9 cellular contexts compared by ENCODE assay signal in genomic region chr19:6589711-6590457, GRCh38. TPM values are rescaled to one million over a fixed set of nuclear protein-coding genes. Genes with fewer than 3 reads are reported as not detected.
DNase-seq lines count a peak whose midpoint lies in the region; ATAC-seq and TF ChIP-seq lines count a peak whose summit lies in the region.
"Had no signal": no experiment of that assay in that cellular context is flagged by ENCODE, and none has a peak within 500 bp of the region (broad histone marks: within the 10 kb centered on the region; RNA-seq: fewer than 3 reads in every experiment).

No MANE protein-coding gene starts in this region.

- H3K4me3 Mint-ChIP-seq in activated T-cell treated with anti-CD3 and anti-CD28 coated beads, Interleukin-2, amount 50 U/mL, for 24 hours = peak overlapping the region; percentile 76
- peak overlapping the region; percentile 34 for H3K4me3 Mint-ChIP-seq in endodermal cell
- H3K4me3 Mint-ChIP-seq in stimulated activated naive CD8-positive, alpha-beta T cell treated with anti-CD3 and anti-CD28 coated beads, Interleukin-15, amount 100 ng/mL, for 72 hours = peak overlapping the region; percentile 85 to 96
- H3K4me3 Mint-ChIP-seq in HFFc6 = no peak overlapping the region

- CTCF ChIA-PET in RWPE1 (lab: Yijun Ruan, JAX) = interaction anchor here (0.6 kb wide), 1 partner anchor 15 kb away, joined by 4 read pairs; no protein-coding TSS in a partner anchor

- H3K4me1 ChIP-seq in endodermal cell (ENCODE audit: control insufficient read depth, insufficient read depth, low read length) = no peaks in the 10 kb centered on the region
- H3K4me1 ChIP-seq: uterus had no signal

- H3K9me3 Mint-ChIP-seq in activated T-cell treated with anti-CD3 and anti-CD28 coated beads, Interleukin-2, amount 50 U/mL, for 24 hours = no peaks in the 10 kb centered on the region
- peaks cover 2% of the 10 kb centered on the region for H3K9me3 Mint-ChIP-seq in endodermal cell
- no peaks in the 10 kb centered on the region for H3K9me3 Mint-ChIP-seq in stimulated activated naive CD8-positive, alpha-beta T cell treated with anti-CD3 and anti-CD28 coated beads, Interleukin-15, amount 100 ng/mL, for 72 hours
- H3K9me3 Mint-ChIP-seq in HFFc6 = no peaks in the 10 kb centered on the region

- peaks cover 65% of the 10 kb centered on the region for H3K4me1 Mint-ChIP-seq in activated T-cell treated with anti-CD3 and anti-CD28 coated beads, Interleukin-2, amount 50 U/mL, for 24 hours (ENCODE audit: low read depth)
- H3K4me1 Mint-ChIP-seq in endodermal cell (peaks cover 27% of the 10 kb centered on the region), HFFc6 (ENCODE audit: low read depth) (peaks cover 19% of the 10 kb centered on the region)
- peaks cover 81% of the 10 kb centered on the region for H3K4me1 Mint-ChIP-seq in stimulated activated naive CD8-positive, alpha-beta T cell treated with anti-CD3 and anti-CD28 coated beads, Interleukin-15, amount 100 ng/mL, for 72 hours

- H3K27ac ChIP-seq in RWPE1 (peak overlapping the region; percentile 42; the same call in 1 of the 2 replicates), endodermal cell (ENCODE audit: low read depth, low read length) (no peak overlapping the region)
- H3K27ac ChIP-seq: uterus had no signal

- no peak overlapping the region for H3K9ac ChIP-seq in endodermal cell (ENCODE audit: extremely low read depth, low read length, poor library complexity, severe bottlenecking)

- POLR2A ChIA-PET in RWPE1 (lab: Yijun Ruan, JAX; ENCODE audit: low non-redundant PET) = no interaction called here

- no peaks in the 10 kb centered on the region for H3K9me3 ChIP-seq in endodermal cell (ENCODE audit: control insufficient read depth, low read length)
- H3K9me3 ChIP-seq: uterus had no signal

- no peak overlapping the region for H3K27ac Mint-ChIP-seq in activated T-cell treated with anti-CD3 and anti-CD28 coated beads, Interleukin-2, amount 50 U/mL, for 24 hours
- no peak overlapping the region for H3K27ac Mint-ChIP-seq in endodermal cell
- H3K27ac Mint-ChIP-seq in stimulated activated naive CD8-positive, alpha-beta T cell treated with anti-CD3 and anti-CD28 coated beads, Interleukin-15, amount 100 ng/mL, for 72 hours = peak overlapping the region in 1 of 2 donors; percentile 69
- H3K27ac Mint-ChIP-seq in HFFc6 = no peak overlapping the region

- H3K36me3 ChIP-seq in endodermal cell (ENCODE audit: control insufficient read depth, insufficient read depth, low read length) = no peaks in the 10 kb centered on the region
- H3K36me3 ChIP-seq: uterus had no signal

- H3K36me3 Mint-ChIP-seq in activated T-cell treated with anti-CD3 and anti-CD28 coated beads, Interleukin-2, amount 50 U/mL, for 24 hours (ENCODE audit: low read depth) = no peaks in the 10 kb centered on the region
- H3K36me3 Mint-ChIP-seq in endodermal cell (ENCODE audit: low read depth) = no peaks in the 10 kb centered on the region
- no peaks in the 10 kb centered on the region for H3K36me3 Mint-ChIP-seq in HFFc6 (ENCODE audit: low read depth)

- peaks cover 79% of the 10 kb centered on the region for H3K27me3 Mint-ChIP-seq in activated T-cell treated with anti-CD3 and anti-CD28 coated beads, Interleukin-2, amount 50 U/mL, for 24 hours
- peaks cover 98% of the 10 kb centered on the region for H3K27me3 Mint-ChIP-seq in endodermal cell (ENCODE audit: insufficient read depth)
- peaks cover 60% of the 10 kb centered on the region for H3K27me3 Mint-ChIP-seq in stimulated activated naive CD8-positive, alpha-beta T cell treated with anti-CD3 and anti-CD28 coated beads, Interleukin-15, amount 100 ng/mL, for 72 hours
- peaks cover 55% of the 10 kb centered on the region for H3K27me3 Mint-ChIP-seq in HFFc6 (ENCODE audit: insufficient read depth)

- H3K4me3 ChIP-seq in endodermal cell (ENCODE audit: low read length) = no peak overlapping the region
- H3K4me3 ChIP-seq: uterus had no signal

- no peak for DNase-seq in activated T-cell treated with anti-CD3 and anti-CD28 coated beads, Interleukin-2, amount 50 U/mL, for 24 hours
- DNase-seq in activated T-cell treated with anti-CD3 and anti-CD28 coated beads for 4 hours (no peak), RWPE1 (ENCODE audit: low spot score) (no peak), endodermal cell (no peak), omental fat pad (ENCODE audit: low spot score) (no peak), islet precursor cell (no peak), HFFc6 (no peak)
- DNase-seq in stimulated activated naive CD8-positive, alpha-beta T cell treated with anti-CD3 and anti-CD28 coated beads, Interleukin-15, amount 100 ng/mL, for 72 hours = no peak
- DNase-seq: uterus had no signal

- no peak for TF ChIP-seq CTCF in RWPE1 (conservative IDR thresholded peaks at IDR 0.05; ENCODE audit: low read depth)
- TF ChIP-seq CTCF in endodermal cell (conservative IDR thresholded peaks at IDR 0.05) = no peak
- TF ChIP-seq CTCF in omental fat pad (IDR thresholded peaks at IDR 0.05) = no peak
- TF ChIP-seq CTCF in HFFc6 (IDR thresholded peaks at IDR 0.05) = no peak

- WGBS in endodermal cell (ENCODE audit: insufficient coverage in 1 of 2, insufficient read length in 1 of 2), 2 experiments = 13 to 39% methylated on average over 14 to 33 of the region's 33 CpGs

- ATAC-seq in stimulated activated naive CD8-positive, alpha-beta T cell treated with anti-CD3 and anti-CD28 coated beads, Interleukin-15, amount 100 ng/mL, for 72 hours = no peak
- ATAC-seq in omental fat pad (ENCODE audit: low FRiP score) = no peak

- peaks cover 57% of the 10 kb centered on the region for H3K27me3 ChIP-seq in endodermal cell (ENCODE audit: control insufficient read depth, insufficient read depth, low read length, poor library complexity, severe bottlenecking)

RNA-seq across cellular contexts. Expression of gene CD70, which starts 1.1 kb away (rescaled TPM):
- total RNA-seq in endodermal cell (1 to 10 TPM in 1 of 2 donors, under 1 TPM in 1; 0.92 to 1.8 TPM), omental fat pad (not detected)
- polyA plus RNA-seq in endodermal cell (2013, experiment 1 of 2) = 0.43 TPM
- polyA plus RNA-seq in endodermal cell (2013, experiment 2 of 2) = 0.62 TPM
- not detected for total RNA-seq in HFFc6 (2021; fragmentation: NEBNext Ultra II Directional; extraction: Animal tissue kit (Norgen Biotek cat#: 25700))

RNA-seq across cellular contexts. Expression of gene TNFSF9, which starts 59.1 kb away (rescaled TPM):
- total RNA-seq in endodermal cell (1 to 10 TPM in 1 of 2 donors, under 1 TPM in 1; 0.68 to 3.9 TPM), omental fat pad (1 to 10 TPM in 3 of 4 donors, under 1 TPM in 1; 0.94 to 4.2 (median 1.4) TPM)
- polyA plus RNA-seq in endodermal cell (2013, experiment 1 of 2) = 1.3 TPM
- polyA plus RNA-seq in endodermal cell (2013, experiment 2 of 2) = 2.2 TPM
- 1 to 10 TPM in 4 of 6 experiments, under 1 TPM in 2; 0.57 to 3.7 (median 3.2) TPM for total RNA-seq in HFFc6 (2021; fragmentation: NEBNext Ultra II Directional; extraction: Animal tissue kit (Norgen Biotek cat#: 25700))
